20 cellular contexts compared by ENCODE assay signal in the genomic region with DNA sequence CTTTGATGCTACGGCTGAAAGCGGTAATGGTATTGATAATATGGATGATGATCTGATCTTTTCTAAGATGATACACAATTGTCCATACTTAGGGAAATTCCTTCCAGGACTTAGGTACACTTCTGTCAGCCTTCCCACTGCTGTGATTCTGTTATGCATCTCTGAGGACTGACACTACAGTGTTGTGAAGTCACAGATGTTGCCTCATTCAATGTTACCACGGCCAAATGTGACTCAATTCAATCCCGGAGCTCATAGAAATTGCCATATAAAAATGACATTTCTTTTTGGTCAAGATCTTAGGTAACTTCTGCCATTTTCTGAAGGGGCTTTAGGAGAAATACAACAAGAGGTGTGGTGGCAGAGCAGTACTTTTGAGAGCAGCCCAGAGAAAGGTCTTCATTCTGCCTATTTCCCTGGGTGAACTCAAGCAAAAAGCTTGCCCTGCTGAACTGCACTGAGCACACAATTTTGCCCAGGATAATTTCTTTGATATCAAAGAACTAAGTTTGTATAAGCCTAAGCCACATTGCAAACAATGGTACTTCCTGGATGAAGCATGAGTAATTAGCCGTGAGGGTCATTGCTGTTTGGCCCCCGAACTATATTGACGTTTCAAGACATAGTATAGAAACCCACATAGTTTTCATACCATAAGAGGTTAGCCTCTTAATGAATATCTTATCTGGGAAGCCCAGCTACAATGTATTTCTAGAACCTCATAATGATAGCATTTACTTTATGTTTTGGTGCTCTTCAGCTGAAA.
A peak's percentile ranks its signal among the peaks of the same experiment; 100 is the strongest.
DNase-seq lines count a peak whose midpoint lies in the region; ATAC-seq and TF ChIP-seq lines count a peak whose summit lies in the region.
"Had no signal": no experiment of that assay in that cellular context is flagged by ENCODE, and none has a peak within 500 bp of the region (broad histone marks: within the 10 kb centered on the region; RNA-seq: fewer than 3 reads in every experiment).

No MANE protein-coding gene starts in this region.

- peaks cover 41% of the 10 kb centered on the region for H3K4me1 Mint-ChIP-seq in progenitor cell of endocrine pancreas (ENCODE audit: low read depth)
- H3K4me1 Mint-ChIP-seq in activated naive CD8-positive, alpha-beta T cell treated with anti-CD3 and anti-CD28 coated beads, Interleukin-2, amount 50 U/mL, for 24 hours: no peaks in the 10 kb centered on the region
- H3K4me1 Mint-ChIP-seq: activated naive CD8-positive, alpha-beta T cell treated with anti-CD3 and anti-CD28 coated beads, Interleukin-2, amount 10 ng/mL, durations not matched to agents 7 days and 5 days; activated T-helper 17 cell treated with anti-CD3 and anti-CD28 coated beads, Interleukin-2, amount 50 U/mL, for 72 hours; B cell had no signal

- DNase-seq in ELR (ENCODE audit: low read depth): peak; percentile 71
- DNase-seq in RPMI7951 (ENCODE audit: low read depth): peak; percentile 32
- peak; percentile 25 for DNase-seq in fibroblast of gingiva (ENCODE audit: low read depth)
- DNase-seq in progenitor cell of endocrine pancreas (ENCODE audit: low spot score, unreplicated experiment): no peak
- no peak for DNase-seq in NCI-H524 treated with DMSO at 0.1 percent for 48 hours (lab: John Stamatoyannopoulos, UW)
- no peak for DNase-seq in stimulated activated CD4-positive, alpha-beta T cell treated with anti-CD3 and anti-CD28 coated beads, Interleukin-4, amount 100 ng/mL, for 4 hours
- no peak for DNase-seq in activated naive CD8-positive, alpha-beta T cell treated with anti-CD3 and anti-CD28 coated beads, Interleukin-2, amount 50 U/mL, for 24 hours
- DNase-seq: activated naive CD8-positive, alpha-beta T cell treated with anti-CD3 and anti-CD28 coated beads, Interleukin-2, amount 10 ng/mL, durations not matched to agents 7 days and 5 days; Caco-2; caudate nucleus; islet precursor cell; MM.1S; NCI-H187 treated with DMSO at 0.1 percent for 48 hours; RPMI8226; stimulated activated CD4-positive, alpha-beta T cell treated with anti-CD3 and anti-CD28 coated beads, Interleukin-1b, Interleukin-23, amount 100 ng/mL, for 48 hours; stimulated activated naive CD4-positive, alpha-beta T cell treated with Interleukin-2 at 50 U/mL for 16 hours; thyroid gland had no signal

- peaks cover 12% of the 10 kb centered on the region for H3K9me3 Mint-ChIP-seq in progenitor cell of endocrine pancreas (ENCODE audit: low read depth)
- no peaks in the 10 kb centered on the region for H3K9me3 Mint-ChIP-seq in activated naive CD8-positive, alpha-beta T cell treated with anti-CD3 and anti-CD28 coated beads, Interleukin-2, amount 50 U/mL, for 24 hours

- peak overlapping the region; percentile 87 for H3K27ac Mint-ChIP-seq in progenitor cell of endocrine pancreas
- H3K27ac Mint-ChIP-seq in activated naive CD8-positive, alpha-beta T cell treated with anti-CD3 and anti-CD28 coated beads, Interleukin-2, amount 50 U/mL, for 24 hours: no peak overlapping the region
- H3K27ac Mint-ChIP-seq: activated naive CD8-positive, alpha-beta T cell treated with anti-CD3 and anti-CD28 coated beads, Interleukin-2, amount 10 ng/mL, durations not matched to agents 7 days and 5 days; activated T-helper 17 cell treated with anti-CD3 and anti-CD28 coated beads, Interleukin-2, amount 50 U/mL, for 72 hours; B cell had no signal

- H3K36me3 Mint-ChIP-seq in progenitor cell of endocrine pancreas (ENCODE audit: insufficient read depth): peaks cover 3% of the 10 kb centered on the region
- no peaks in the 10 kb centered on the region for H3K36me3 Mint-ChIP-seq in activated naive CD8-positive, alpha-beta T cell treated with anti-CD3 and anti-CD28 coated beads, Interleukin-2, amount 50 U/mL, for 24 hours (ENCODE audit: low read depth)
- H3K36me3 Mint-ChIP-seq: activated naive CD8-positive, alpha-beta T cell treated with anti-CD3 and anti-CD28 coated beads, Interleukin-2, amount 10 ng/mL, durations not matched to agents 7 days and 5 days had no signal

- no peaks in the 10 kb centered on the region for H3K27me3 Mint-ChIP-seq in progenitor cell of endocrine pancreas
- H3K27me3 Mint-ChIP-seq in activated naive CD8-positive, alpha-beta T cell treated with anti-CD3 and anti-CD28 coated beads, Interleukin-2, amount 50 U/mL, for 24 hours: no peaks in the 10 kb centered on the region
- H3K27me3 Mint-ChIP-seq: activated naive CD8-positive, alpha-beta T cell treated with anti-CD3 and anti-CD28 coated beads, Interleukin-2, amount 10 ng/mL, durations not matched to agents 7 days and 5 days; activated T-helper 17 cell treated with anti-CD3 and anti-CD28 coated beads, Interleukin-2, amount 50 U/mL, for 72 hours; B cell had no signal

- H3K4me3 Mint-ChIP-seq in progenitor cell of endocrine pancreas (ENCODE audit: low read depth): no peak overlapping the region
- H3K4me3 Mint-ChIP-seq in activated naive CD8-positive, alpha-beta T cell treated with anti-CD3 and anti-CD28 coated beads, Interleukin-2, amount 50 U/mL, for 24 hours: no peak overlapping the region
- H3K4me3 Mint-ChIP-seq: activated naive CD8-positive, alpha-beta T cell treated with anti-CD3 and anti-CD28 coated beads, Interleukin-2, amount 10 ng/mL, durations not matched to agents 7 days and 5 days; activated T-helper 17 cell treated with anti-CD3 and anti-CD28 coated beads, Interleukin-2, amount 50 U/mL, for 72 hours; B cell had no signal

- TF ChIP-seq CTCF in progenitor cell of endocrine pancreas (IDR thresholded peaks at IDR 0.05; ENCODE audit: unreplicated experiment): no peak

- ATAC-seq in HG03457 (IDR thresholded peaks at IDR 0.05; ENCODE audit: unreplicated experiment): no peak
- ATAC-seq in activated naive CD8-positive, alpha-beta T cell treated with anti-CD3 and anti-CD28 coated beads, Interleukin-2, amount 50 U/mL, for 24 hours: no peak
- ATAC-seq: activated T-helper 17 cell treated with anti-CD3 and anti-CD28 coated beads, Interleukin-2, amount 50 U/mL, for 72 hours had no signal

Comparison
In these comparisons a context has a peak if more than half of its experiments do, and no peak if none do; other contexts are left out.
1. DNase-seq: peak in ELR (single experiment), RPMI7951 (single experiment) and fibroblast of gingiva (single experiment); none in progenitor cell of endocrine pancreas (single experiment), NCI-H524 treated with DMSO at 0.1 percent for 48 hours (single experiment), stimulated activated CD4-positive, alpha-beta T cell treated with anti-CD3 and anti-CD28 coated beads, Interleukin-4, amount 100 ng/mL, for 4 hours (0 of 2) and activated naive CD8-positive, alpha-beta T cell treated with anti-CD3 and anti-CD28 coated beads, Interleukin-2, amount 50 U/mL, for 24 hours (single experiment).